In the genomic region with DNA sequence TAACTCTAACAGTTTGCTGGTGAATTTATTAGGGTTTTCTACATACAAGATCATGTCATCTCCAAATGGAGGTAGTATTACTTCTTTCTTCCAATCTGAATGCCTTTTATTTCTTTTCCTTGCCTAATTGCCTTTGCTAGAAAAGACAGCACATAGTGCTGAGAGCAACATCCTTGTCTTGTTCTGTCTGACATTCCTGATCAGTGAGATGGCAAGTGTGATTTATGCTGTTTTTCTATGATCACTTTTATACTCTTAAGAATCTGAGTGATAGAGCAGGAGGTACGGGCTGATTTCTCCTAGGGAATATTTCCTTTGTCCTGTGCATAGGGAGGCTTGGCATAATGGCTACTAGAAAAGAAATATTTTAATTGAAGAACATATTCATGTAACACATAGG, we compare ENCODE assay signal across 18 cellular contexts. TPM values are rescaled to one million over a fixed set of nuclear protein-coding genes. Genes with fewer than 3 reads are reported as not detected.
"Had no signal": no experiment of that assay in that cellular context is flagged by ENCODE, and none has a peak within 500 bp of the region (broad histone marks: within the 10 kb centered on the region; RNA-seq: fewer than 3 reads in every experiment).

No MANE protein-coding gene starts in this region.

- ATAC-seq: activated CD8-positive, alpha-beta T cell treated with anti-CD3 and anti-CD28 coated beads for 36 hours; activated T-helper 17 cell treated with anti-CD3 and anti-CD28 coated beads, Interleukin-2, amount 50 U/mL, for 72 hours; natural killer cell; stimulated activated naive B cell treated with anti-CD40 and anti-IgM and Interleukin-4, amounts not matched to agents 10 μg/mL and 1 μg/mL and 100 μg/mL, for 72 hours; upper lobe of right lung had no signal

- H3K4me3 ChIP-seq: sigmoid colon, upper lobe of right lung had no signal

- H3K9ac ChIP-seq: parathyroid adenoma had no signal

- H3K9me3 ChIP-seq: sigmoid colon, upper lobe of right lung had no signal

- H3K27ac ChIP-seq: parathyroid adenoma, sigmoid colon, upper lobe of right lung had no signal

- H3K36me3 ChIP-seq: sigmoid colon, upper lobe of right lung had no signal

- H3K36me3 Mint-ChIP-seq: activated naive CD8-positive, alpha-beta T cell treated with anti-CD3 and anti-CD28 coated beads for 36 hours; brain; natural killer cell; stimulated activated naive B cell treated with anti-CD40 and anti-IgM and Interleukin-4, amounts not matched to agents 10 μg/mL and 1 μg/mL and 100 μg/mL, for 72 hours had no signal

- H3K9me3 Mint-ChIP-seq: activated CD4-positive, alpha-beta T cell treated with anti-CD3 and anti-CD28 coated beads, Interleukin-2, amount 10 ng/mL, durations not matched to agents 24 days and 14 days; activated CD8-positive, alpha-beta T cell treated with anti-CD3 and anti-CD28 coated beads for 36 hours; activated naive CD8-positive, alpha-beta T cell treated with anti-CD3 and anti-CD28 coated beads for 36 hours; activated T-helper 17 cell treated with anti-CD3 and anti-CD28 coated beads, Interleukin-2, amount 50 U/mL, for 72 hours; brain; natural killer cell; stimulated activated naive B cell treated with anti-CD40 and anti-IgM and Interleukin-4, amounts not matched to agents 10 μg/mL and 1 μg/mL and 100 μg/mL, for 72 hours had no signal

- H3K27me3 ChIP-seq: sigmoid colon, upper lobe of right lung had no signal

- DNase-seq: activated CD4-positive, alpha-beta T cell treated with anti-CD3 and anti-CD28 coated beads, Interleukin-2, amount 10 ng/mL, durations not matched to agents 24 days and 14 days; activated CD8-positive, alpha-beta T cell treated with anti-CD3 and anti-CD28 coated beads for 36 hours; activated naive CD4-positive, alpha-beta T cell; activated naive CD8-positive, alpha-beta T cell treated with anti-CD3 and anti-CD28 coated beads for 36 hours; activated T-cell treated with anti-CD3 and anti-CD28 coated beads, Interleukin-2, amount 50 U/mL, for 1 hour; anterior cingulate cortex; central memory CD4-positive, alpha-beta T cell; erythroblast; mesenchymal stem cell; natural killer cell; sigmoid colon; stimulated activated naive B cell treated with anti-CD40 and anti-IgM and Interleukin-4, amounts not matched to agents 10 μg/mL and 1 μg/mL and 100 μg/mL, for 72 hours; T-helper 1 cell; T1000; upper lobe of right lung had no signal

- H3K4me1 ChIP-seq: parathyroid adenoma, sigmoid colon, upper lobe of right lung had no signal

- H3K4me3 Mint-ChIP-seq: activated CD4-positive, alpha-beta T cell treated with anti-CD3 and anti-CD28 coated beads, Interleukin-2, amount 10 ng/mL, durations not matched to agents 24 days and 14 days; activated CD8-positive, alpha-beta T cell treated with anti-CD3 and anti-CD28 coated beads for 36 hours; activated naive CD8-positive, alpha-beta T cell treated with anti-CD3 and anti-CD28 coated beads for 36 hours; activated T-helper 17 cell treated with anti-CD3 and anti-CD28 coated beads, Interleukin-2, amount 50 U/mL, for 72 hours; brain; natural killer cell; stimulated activated naive B cell treated with anti-CD40 and anti-IgM and Interleukin-4, amounts not matched to agents 10 μg/mL and 1 μg/mL and 100 μg/mL, for 72 hours had no signal

- H3K27ac Mint-ChIP-seq: activated CD4-positive, alpha-beta T cell treated with anti-CD3 and anti-CD28 coated beads, Interleukin-2, amount 10 ng/mL, durations not matched to agents 24 days and 14 days; activated CD8-positive, alpha-beta T cell treated with anti-CD3 and anti-CD28 coated beads for 36 hours; activated naive CD8-positive, alpha-beta T cell treated with anti-CD3 and anti-CD28 coated beads for 36 hours; activated T-helper 17 cell treated with anti-CD3 and anti-CD28 coated beads, Interleukin-2, amount 50 U/mL, for 72 hours; brain; natural killer cell; stimulated activated naive B cell treated with anti-CD40 and anti-IgM and Interleukin-4, amounts not matched to agents 10 μg/mL and 1 μg/mL and 100 μg/mL, for 72 hours had no signal

- H3K4me1 Mint-ChIP-seq: activated CD4-positive, alpha-beta T cell treated with anti-CD3 and anti-CD28 coated beads, Interleukin-2, amount 10 ng/mL, durations not matched to agents 24 days and 14 days; activated naive CD8-positive, alpha-beta T cell treated with anti-CD3 and anti-CD28 coated beads for 36 hours; activated T-helper 17 cell treated with anti-CD3 and anti-CD28 coated beads, Interleukin-2, amount 50 U/mL, for 72 hours; brain; natural killer cell; stimulated activated naive B cell treated with anti-CD40 and anti-IgM and Interleukin-4, amounts not matched to agents 10 μg/mL and 1 μg/mL and 100 μg/mL, for 72 hours had no signal

RNA-seq across cellular contexts. Expression of gene LYPD6B, which starts 17.3 kb away (rescaled TPM):
- total RNA-seq: activated CD4-positive, alpha-beta T cell treated with anti-CD3 and anti-CD28 coated beads, Interleukin-2, amount 10 ng/mL, durations not matched to agents 24 days and 14 days; activated CD8-positive, alpha-beta T cell treated with anti-CD3 and anti-CD28 coated beads for 36 hours; activated naive CD8-positive, alpha-beta T cell treated with anti-CD3 and anti-CD28 coated beads for 36 hours; activated T-helper 17 cell treated with anti-CD3 and anti-CD28 coated beads, Interleukin-2, amount 50 U/mL, for 72 hours; natural killer cell had no signal
